Comparison of ENCODE assay signal across 30 cellular contexts in the genomic region with DNA sequence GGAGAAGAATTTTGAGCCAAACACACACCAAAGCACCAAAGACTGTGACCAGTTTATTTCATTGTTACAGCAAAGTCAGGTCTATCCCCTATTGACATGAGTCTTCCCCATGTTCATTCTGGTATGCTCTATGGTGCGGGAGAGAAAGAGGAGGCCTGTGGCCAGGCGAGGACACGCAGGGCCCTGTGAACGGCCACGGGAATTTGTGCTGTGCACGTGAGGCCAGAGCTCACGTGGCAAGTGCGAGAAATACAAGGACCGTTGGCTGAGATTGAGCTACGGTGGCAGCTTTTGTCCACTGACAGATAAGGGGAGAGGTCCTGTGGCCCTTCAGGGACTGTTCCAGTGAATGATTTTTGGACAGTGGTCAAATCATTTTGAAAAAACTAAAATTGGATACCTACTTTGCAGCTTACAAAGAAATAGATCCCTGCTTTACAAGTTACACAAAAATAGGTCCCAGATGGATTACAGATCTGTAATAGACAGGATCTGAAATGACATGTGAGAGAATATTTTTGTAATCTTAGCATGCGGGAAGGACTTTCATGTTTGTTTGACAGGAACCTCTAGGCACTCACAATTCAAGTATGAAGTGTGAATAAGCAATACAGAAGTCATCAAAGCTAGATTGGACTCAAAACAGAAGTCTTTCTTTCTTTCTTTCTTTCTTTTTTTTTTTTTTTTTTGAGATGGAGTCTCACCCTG. TPM values are rescaled to one million over a fixed set of nuclear protein-coding genes. Genes with fewer than 3 reads are reported as not detected.
A peak's percentile ranks its signal among the peaks of the same experiment; 100 is the strongest.
DNase-seq lines count a peak whose midpoint lies in the region; ATAC-seq, FAIRE-seq and TF ChIP-seq lines count a peak whose summit lies in the region.
"Had no signal": no experiment of that assay in that cellular context is flagged by ENCODE, and none has a peak within 500 bp of the region (broad histone marks: within the 10 kb centered on the region; RNA-seq: fewer than 3 reads in every experiment).

No MANE protein-coding gene starts in this region.

- H3K4me1 Mint-ChIP-seq in WTC11 = peaks cover 76% of the 10 kb centered on the region

- H3K4me3 Mint-ChIP-seq in WTC11 = no peak overlapping the region
- H3K4me3 Mint-ChIP-seq: activated CD8-positive, alpha-beta T cell treated with anti-CD3 and anti-CD28 coated beads, Interleukin-2, amount 10 ng/mL, durations not matched to agents 7 days and 5 days; B cell; CD8-positive, alpha-beta T cell; natural killer cell had no signal

- FAIRE-seq in urothelium cell line (lab: Jason Lieb, UNC) = no peak
- FAIRE-seq: H54, small intestine had no signal

- H3K36me3 Mint-ChIP-seq in WTC11 = peaks cover 59% of the 10 kb centered on the region
- H3K36me3 Mint-ChIP-seq: natural killer cell had no signal

- POLR2A ChIA-PET in WTC11 (lab: Charles Lee) = interaction anchor here (0.7 kb wide), 1 partner anchor 242 kb away, joined by 3 read pairs; no protein-coding TSS in a partner anchor

- TF ChIP-seq CTCF in WTC11 (IDR thresholded peaks at IDR 0.05) (no peak), psoas muscle (IDR thresholded peaks at IDR 0.05) (no peak), vagina (IDR thresholded peaks at IDR 0.05) (no peak)

- H3K36me3 ChIP-seq in psoas muscle (ENCODE audit: insufficient read depth in 1 of 2, low read depth in 1 of 2) (peaks cover 0 to 21% of the 10 kb centered on the region in 2 donors), vagina (peaks cover 0 to under 1% of the 10 kb centered on the region in 2 donors)
- H3K36me3 ChIP-seq: ascending aorta, colonic mucosa had no signal

- H3K27ac ChIP-seq in psoas muscle (peak overlapping the region; percentile 58), vagina (no peak overlapping the region)
- H3K27ac ChIP-seq: ascending aorta, colonic mucosa, KMS-11 had no signal

- DNase-seq in WTC11 (ENCODE audit: low spot score) (no peak), Right ventricle myocardium superior (peak; percentile 55), left lobe of liver (ENCODE audit: low spot score) (no peak), psoas muscle (no peak), vagina (ENCODE audit: extremely low spot score in 2 of 2) (no peak), NCI-H526 (lab: John Stamatoyannopoulos, UW) (no peak), urothelium cell line (ENCODE audit: low spot score) (no peak), germinal center (ENCODE audit: low spot score) (no peak)
- DNase-seq: ACHN; activated CD4-positive, CD25-positive, alpha-beta regulatory T cell treated with anti-CD3 and anti-CD28 coated beads, Interleukin-2, amount 50 U/mL, for 72 hours; activated CD8-positive, alpha-beta T cell treated with anti-CD3 and anti-CD28 coated beads, Interleukin-2, amount 10 ng/mL, durations not matched to agents 7 days and 5 days; activated gamma-delta T cell; CD8-positive, alpha-beta T cell; colonic mucosa; DMS 273 treated with DMSO at 0.1 percent for 48 hours; effector CD4-positive, alpha-beta T cell; MM.1S; mucosa of descending colon; natural killer cell; NCI-H1930; NCI-H524 treated with DMSO at 0.1 percent for 48 hours; nucleus accumbens; small intestine; stimulated activated naive CD8-positive, alpha-beta T cell treated with anti-CD3 and anti-CD28 coated beads, Interleukin-15, Interleukin-2, amounts not matched to agents 100 U/mL and 50 U/mL, for 24 hours; T-helper 2 cell had no signal

- H3K27me3 ChIP-seq in psoas muscle (ENCODE audit: insufficient read depth in 3 of 3, low read length in 2 of 3) = no peaks in the 10 kb centered on the region
- H3K27me3 ChIP-seq in vagina = no peaks in the 10 kb centered on the region
- H3K27me3 ChIP-seq: ascending aorta, colonic mucosa had no signal

- intact Hi-C loops in Right ventricle myocardium superior (cut with DNase I) (no loop called here), psoas muscle (cut with DNase I) (loop anchor here in 1 of 2 donors (10.0 kb wide), 1 partner anchor 105 kb away; a partner anchor contains a TSS), vagina (cut with DNase I) (no loop called here)

- WGBS in psoas muscle, 3 donors = 45 to 87% (median 69%) methylated on average over 11 of the region's 11 CpGs

- H3K9me3 ChIP-seq in psoas muscle = no peaks in the 10 kb centered on the region
- H3K9me3 ChIP-seq in vagina = no peaks in the 10 kb centered on the region
- H3K9me3 ChIP-seq: ascending aorta, colonic mucosa, mucosa of descending colon had no signal

- H3K4me3 ChIP-seq in psoas muscle = no peak overlapping the region
- no peak overlapping the region for H3K4me3 ChIP-seq in vagina
- H3K4me3 ChIP-seq: ascending aorta, colonic mucosa, mucosa of descending colon had no signal

- no peaks in the 10 kb centered on the region for H3K27me3 Mint-ChIP-seq in WTC11 (ENCODE audit: low read depth)
- H3K27me3 Mint-ChIP-seq: B cell had no signal

- H3K4me1 ChIP-seq in psoas muscle (peaks cover 8% of the 10 kb centered on the region), vagina (no peaks in the 10 kb centered on the region)
- H3K4me1 ChIP-seq: ascending aorta, colonic mucosa had no signal

- ATAC-seq in WTC11 (no peak), Right ventricle myocardium superior (ENCODE audit: poor library complexity) (peak; percentile 69), left lobe of liver (peak; percentile 64), psoas muscle (peak; percentile 63 to 88 (median 68))
- ATAC-seq: activated CD8-positive, alpha-beta T cell treated with anti-CD3 and anti-CD28 coated beads, Interleukin-2, amount 10 ng/mL, durations not matched to agents 7 days and 5 days; CD8-positive, alpha-beta T cell; mucosa of descending colon; natural killer cell; SK-N-SH treated with all-trans-retinoic acid at 6 μM for 48 hours; stimulated activated naive CD8-positive, alpha-beta T cell treated with anti-CD3 and anti-CD28 coated beads, Interleukin-15, Interleukin-2, amounts not matched to agents 100 U/mL and 50 U/mL, for 24 hours had no signal

- H3K9me3 Mint-ChIP-seq in WTC11 = no peaks in the 10 kb centered on the region
- H3K9me3 Mint-ChIP-seq: CD8-positive, alpha-beta T cell; natural killer cell had no signal

- H3K27ac Mint-ChIP-seq in WTC11 = peak overlapping the region; percentile 20; the same call in 1 of the 2 replicates
- H3K27ac Mint-ChIP-seq: activated CD8-positive, alpha-beta T cell treated with anti-CD3 and anti-CD28 coated beads, Interleukin-2, amount 10 ng/mL, durations not matched to agents 7 days and 5 days; B cell; CD8-positive, alpha-beta T cell; natural killer cell had no signal

- CTCF ChIA-PET in WTC11 (lab: Charles Lee) = interaction anchor here (2.6 kb wide), 1 partner anchor 11 kb away, joined by 12 read pairs; no protein-coding TSS in a partner anchor

- no peak for TF ChIP-seq POLR2A in vagina (IDR thresholded peaks at IDR 0.05)

TF ChIP-seq in WTC11, 78 proteins besides CTCF, POLR2A, EP300 and RAD21:
- TF ChIP-seq TEAD4 (CRISPR knock-in tag; IDR thresholded peaks at IDR 0.05) = no peak

RNA-seq across cellular contexts. Expression of a gene that starts 9.2 kb away (rescaled TPM):
- total RNA-seq in WTC11 (2021) = 39.6 to 51.9 TPM (median 44.4 TPM) in 3 replicates
- 6.2 TPM for total RNA-seq in Right ventricle myocardium superior
- 8.9 TPM for total RNA-seq in left lobe of liver
- 1 to 10 TPM; 3.3 to 5.4 (median 4.4) TPM for total RNA-seq in psoas muscle
- 1 to 10 TPM; 3.5 to 9.6 (median 3.6) TPM for polyA plus RNA-seq in psoas muscle
- total RNA-seq in vagina = 7.9 TPM

RNA-seq across cellular contexts. Expression of a gene that starts 44.1 kb away (rescaled TPM):
- total RNA-seq in WTC11 (2021) (21.2 to 22.6 TPM (median 21.4 TPM) in 3 replicates), Right ventricle myocardium superior (13.7 TPM), left lobe of liver (9.5 TPM), psoas muscle (10 to 100 TPM in 3 of 4 donors, 1 to 10 TPM in 1; 8.9 to 22.0 (median 12.1) TPM), vagina (24.1 TPM)
- 10 to 100 TPM; 13.6 to 18.7 (median 17.0) TPM for polyA plus RNA-seq in psoas muscle

RNA-seq across cellular contexts. Expression of a gene that starts 48.0 kb away (rescaled TPM):
- total RNA-seq in WTC11 (2021) (14.9 to 16.2 TPM (median 15.3 TPM) in 3 replicates), Right ventricle myocardium superior (1.9 TPM), left lobe of liver (0.58 TPM), psoas muscle (1 to 10 TPM; 1.0 to 2.1 (median 1.2) TPM), vagina (12.3 TPM)
- polyA plus RNA-seq in psoas muscle = 1 to 10 TPM; 3.1 to 6.3 (median 5.6) TPM
